41 cellular contexts compared by ENCODE assay signal in the genomic region with DNA sequence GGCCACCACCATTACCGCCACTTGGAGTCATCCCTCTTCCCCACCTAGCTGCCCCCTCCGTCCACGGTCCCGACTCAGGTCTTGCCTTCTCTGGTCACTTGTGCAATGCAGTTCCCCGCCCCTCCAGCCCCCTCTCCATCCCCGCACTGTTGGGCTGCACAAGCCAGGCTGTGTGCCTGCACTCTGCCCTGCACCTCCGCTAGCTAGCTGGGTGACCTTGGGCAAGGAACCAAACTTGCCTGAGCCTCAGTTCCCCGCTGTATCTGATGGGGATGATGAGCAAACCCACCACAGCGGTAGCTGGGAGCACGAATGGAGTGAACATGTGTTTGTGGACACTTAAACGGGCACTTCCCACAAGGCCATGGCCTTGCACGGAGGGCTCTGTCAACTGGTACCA. TPM values are rescaled to one million over a fixed set of nuclear protein-coding genes. Genes with fewer than 3 reads are reported as not detected.
"Had no signal": no experiment of that assay in that cellular context is flagged by ENCODE, and none has a peak within 500 bp of the region (broad histone marks: within the 10 kb centered on the region; RNA-seq: fewer than 3 reads in every experiment).

No MANE protein-coding gene starts in this region.

- H3K9me3 Mint-ChIP-seq: activated CD4-positive, alpha-beta memory T cell treated with anti-CD3 and anti-CD28 coated beads, Interleukin-2, amount 10 ng/mL, durations not matched to agents 7 days and 5 days; activated CD4-positive, alpha-beta T cell treated with anti-CD3 and anti-CD28 coated beads, Interleukin-2, amount 10 ng/mL, durations not matched to agents 7 days and 5 days; activated naive CD4-positive, alpha-beta T cell treated with anti-CD3 and anti-CD28 coated beads for 36 hours; activated naive CD4-positive, alpha-beta T cell treated with anti-CD3 and anti-CD28 coated beads, Interleukin-2, amount 50 U/mL, for 24 hours; activated naive CD8-positive, alpha-beta T cell treated with anti-CD3 and anti-CD28 coated beads for 36 hours; activated naive CD8-positive, alpha-beta T cell treated with anti-CD3 and anti-CD28 coated beads, Interleukin-2, amount 50 U/mL, for 24 hours; activated T-helper 1 cell treated with anti-CD3 and anti-CD28 coated beads, Interleukin-12 subunit alpha, Interleukin-12 subunit beta, Interleukin-2, Interleukin-4 antibody, amounts not matched to agents 30 ng/mL and 10 ng/mL and 1 ng/mL, durations not matched to agents 14 hours and 24 hours and 36 hours; activated T-helper 2 cell treated with anti-CD3 and anti-CD28 coated beads, Interferon-gamma antibody, Interleukin-2, Interleukin-4, amounts not matched to agents 10 μg/mL and 5 μg/mL and 100 μg/mL, durations not matched to agents 14 hours and 24 hours and 36 hours had no signal

- H3K27me3 Mint-ChIP-seq: activated naive CD4-positive, alpha-beta T cell treated with anti-CD3 and anti-CD28 coated beads, Interleukin-2, amount 50 U/mL, for 24 hours; activated naive CD8-positive, alpha-beta T cell treated with anti-CD3 and anti-CD28 coated beads, Interleukin-2, amount 50 U/mL, for 24 hours had no signal

- H3K4me3 ChIP-seq: adrenal gland, body of pancreas, esophagus squamous epithelium, gastroesophageal sphincter, heart right ventricle had no signal

- ATAC-seq: activated CD8-positive, alpha-beta memory T cell treated with anti-CD3 and anti-CD28 coated beads, Interleukin-2, amount 10 ng/mL, durations not matched to agents 7 days and 5 days; activated naive CD8-positive, alpha-beta T cell treated with anti-CD3 and anti-CD28 coated beads, Interleukin-2, amount 50 U/mL, for 24 hours; body of pancreas; gastroesophageal sphincter; heart right ventricle had no signal

- H3K9me3 ChIP-seq: adrenal gland, body of pancreas, esophagus squamous epithelium, gastroesophageal sphincter, heart right ventricle had no signal

- H3K36me3 Mint-ChIP-seq: activated naive CD4-positive, alpha-beta T cell treated with anti-CD3 and anti-CD28 coated beads, Interleukin-2, amount 50 U/mL, for 24 hours had no signal

- H3K27ac ChIP-seq: adrenal gland, body of pancreas, epithelial cell of prostate, esophagus squamous epithelium, gastroesophageal sphincter, heart right ventricle had no signal

- H3K27ac Mint-ChIP-seq: activated CD4-positive, alpha-beta memory T cell treated with anti-CD3 and anti-CD28 coated beads, Interleukin-2, amount 10 ng/mL, durations not matched to agents 7 days and 5 days; activated CD4-positive, alpha-beta T cell treated with anti-CD3 and anti-CD28 coated beads, Interleukin-2, amount 10 ng/mL, durations not matched to agents 7 days and 5 days; activated CD8-positive, alpha-beta memory T cell treated with anti-CD3 and anti-CD28 coated beads, Interleukin-2, amount 10 ng/mL, durations not matched to agents 7 days and 5 days; activated naive CD4-positive, alpha-beta T cell treated with anti-CD3 and anti-CD28 coated beads for 36 hours; activated naive CD8-positive, alpha-beta T cell treated with anti-CD3 and anti-CD28 coated beads for 36 hours; activated naive CD8-positive, alpha-beta T cell treated with anti-CD3 and anti-CD28 coated beads, Interleukin-2, amount 50 U/mL, for 24 hours; activated T-helper 1 cell treated with anti-CD3 and anti-CD28 coated beads, Interleukin-12 subunit alpha, Interleukin-12 subunit beta, Interleukin-2, Interleukin-4 antibody, amounts not matched to agents 30 ng/mL and 10 ng/mL and 1 ng/mL, durations not matched to agents 14 hours and 24 hours and 36 hours; activated T-helper 2 cell treated with anti-CD3 and anti-CD28 coated beads, Interferon-gamma antibody, Interleukin-2, Interleukin-4, amounts not matched to agents 10 μg/mL and 5 μg/mL and 100 μg/mL, durations not matched to agents 14 hours and 24 hours and 36 hours had no signal

- H3K4me3 Mint-ChIP-seq: activated CD4-positive, alpha-beta memory T cell treated with anti-CD3 and anti-CD28 coated beads, Interleukin-2, amount 10 ng/mL, durations not matched to agents 7 days and 5 days; activated CD4-positive, alpha-beta T cell treated with anti-CD3 and anti-CD28 coated beads, Interleukin-2, amount 10 ng/mL, durations not matched to agents 7 days and 5 days; activated CD8-positive, alpha-beta memory T cell treated with anti-CD3 and anti-CD28 coated beads, Interleukin-2, amount 10 ng/mL, durations not matched to agents 7 days and 5 days; activated naive CD4-positive, alpha-beta T cell treated with anti-CD3 and anti-CD28 coated beads for 36 hours; activated naive CD4-positive, alpha-beta T cell treated with anti-CD3 and anti-CD28 coated beads, Interleukin-2, amount 50 U/mL, for 24 hours; activated naive CD8-positive, alpha-beta T cell treated with anti-CD3 and anti-CD28 coated beads for 36 hours; activated naive CD8-positive, alpha-beta T cell treated with anti-CD3 and anti-CD28 coated beads, Interleukin-2, amount 50 U/mL, for 24 hours; activated T-helper 1 cell treated with anti-CD3 and anti-CD28 coated beads, Interleukin-12 subunit alpha, Interleukin-12 subunit beta, Interleukin-2, Interleukin-4 antibody, amounts not matched to agents 30 ng/mL and 10 ng/mL and 1 ng/mL, durations not matched to agents 14 hours and 24 hours and 36 hours had no signal

- H3K27me3 ChIP-seq: adrenal gland, body of pancreas had no signal

- FAIRE-seq: colon, endometrium, endothelial cell of umbilical vein had no signal

- H3K36me3 ChIP-seq: adrenal gland had no signal

- DNase-seq: activated CD4-positive, alpha-beta memory T cell treated with anti-CD3 and anti-CD28 coated beads, Interleukin-2, amount 10 ng/mL, durations not matched to agents 7 days and 5 days; activated CD4-positive, alpha-beta T cell treated with anti-CD3 and anti-CD28 coated beads for 1 hour; activated CD4-positive, alpha-beta T cell treated with anti-CD3 and anti-CD28 coated beads for 4 hours; activated CD4-positive, alpha-beta T cell treated with anti-CD3 and anti-CD28 coated beads, Interleukin-2, amount 10 ng/mL, durations not matched to agents 7 days and 5 days; activated CD4-positive, alpha-beta T cell treated with anti-CD3 and anti-CD28 coated beads, Interleukin-2, amount 50 U/mL, for 4 hours; activated CD4-positive, CD25-positive, alpha-beta regulatory T cell; activated CD8-positive, alpha-beta memory T cell treated with anti-CD3 and anti-CD28 coated beads, Interleukin-2, amount 10 ng/mL, durations not matched to agents 7 days and 5 days; activated CD8-positive, alpha-beta memory T cell treated with anti-CD3 and anti-CD28 coated beads, Interleukin-2, amount 50 U/mL, for 4 hours; activated effector memory CD4-positive, alpha-beta T cell treated with anti-CD3 and anti-CD28 coated beads, Interleukin-2, amount 50 U/mL, for 16 hours; activated naive CD4-positive, alpha-beta T cell treated with anti-CD3 and anti-CD28 coated beads for 36 hours; activated naive CD8-positive, alpha-beta T cell treated with anti-CD3 and anti-CD28 coated beads for 36 hours; activated naive CD8-positive, alpha-beta T cell treated with anti-CD3 and anti-CD28 coated beads, Interleukin-2, amount 50 U/mL, for 24 hours; activated T-cell treated with anti-CD3 and anti-CD28 coated beads, Interleukin-2, amount 50 U/mL, for 1 hour; activated T-cell treated with anti-CD3 and anti-CD28 coated beads, Interleukin-2, amount 50 U/mL, for 48 hours; adrenal gland; amygdala; aorta; body of pancreas; caudate nucleus; cortex of kidney; dermis blood vessel endothelial cell; effector CD4-positive, alpha-beta T cell; esophagus squamous epithelium; foreskin melanocyte; heart right ventricle; T-helper 2 cell had no signal

RNA-seq across cellular contexts. Expression of a gene that starts 6.6 kb away (rescaled TPM):
- total RNA-seq: activated CD4-positive, alpha-beta memory T cell treated with anti-CD3 and anti-CD28 coated beads, Interleukin-2, amount 10 ng/mL, durations not matched to agents 7 days and 5 days; activated CD4-positive, alpha-beta T cell treated with anti-CD3 and anti-CD28 coated beads, Interleukin-2, amount 10 ng/mL, durations not matched to agents 7 days and 5 days; activated CD8-positive, alpha-beta memory T cell treated with anti-CD3 and anti-CD28 coated beads for 36 hours; activated CD8-positive, alpha-beta memory T cell treated with anti-CD3 and anti-CD28 coated beads, Interleukin-2, amount 10 ng/mL, durations not matched to agents 7 days and 5 days; activated naive CD4-positive, alpha-beta T cell treated with anti-CD3 and anti-CD28 coated beads for 36 hours; activated naive CD8-positive, alpha-beta T cell treated with anti-CD3 and anti-CD28 coated beads for 36 hours; activated T-helper 1 cell treated with anti-CD3 and anti-CD28 coated beads, Interleukin-12 subunit alpha, Interleukin-12 subunit beta, Interleukin-2, Interleukin-4 antibody, amounts not matched to agents 30 ng/mL and 10 ng/mL and 1 ng/mL, durations not matched to agents 14 hours and 24 hours and 36 hours; activated T-helper 2 cell treated with anti-CD3 and anti-CD28 coated beads, Interferon-gamma antibody, Interleukin-2, Interleukin-4, amounts not matched to agents 10 μg/mL and 5 μg/mL and 100 μg/mL, durations not matched to agents 14 hours and 24 hours and 36 hours; adrenal gland; aorta; body of pancreas; chondrocyte; dermis blood vessel endothelial cell; endothelial cell of umbilical vein; esophagus squamous epithelium; fibroblast of lung; fibroblast of villous mesenchyme; gastroesophageal sphincter; glomerular endothelial cell; heart right ventricle; T-helper 1 cell treated with Interleukin-12 subunit alpha and Interleukin-12 subunit beta and Interleukin-4 antibody, amounts not matched to agents 30 ng/mL and 1 ng/mL, for 36 hours had no signal
- polyA plus RNA-seq: adrenal gland, aorta, endothelial cell of umbilical vein, esophagus, fibroblast of lung, heart right ventricle had no signal

RNA-seq across cellular contexts. Expression of a gene that starts 11.7 kb away (rescaled TPM):
- total RNA-seq: activated CD4-positive, alpha-beta memory T cell treated with anti-CD3 and anti-CD28 coated beads, Interleukin-2, amount 10 ng/mL, durations not matched to agents 7 days and 5 days; activated CD4-positive, alpha-beta T cell treated with anti-CD3 and anti-CD28 coated beads, Interleukin-2, amount 10 ng/mL, durations not matched to agents 7 days and 5 days; activated CD8-positive, alpha-beta memory T cell treated with anti-CD3 and anti-CD28 coated beads for 36 hours; activated CD8-positive, alpha-beta memory T cell treated with anti-CD3 and anti-CD28 coated beads, Interleukin-2, amount 10 ng/mL, durations not matched to agents 7 days and 5 days; activated naive CD4-positive, alpha-beta T cell treated with anti-CD3 and anti-CD28 coated beads for 36 hours; activated naive CD8-positive, alpha-beta T cell treated with anti-CD3 and anti-CD28 coated beads for 36 hours; activated T-helper 1 cell treated with anti-CD3 and anti-CD28 coated beads, Interleukin-12 subunit alpha, Interleukin-12 subunit beta, Interleukin-2, Interleukin-4 antibody, amounts not matched to agents 30 ng/mL and 10 ng/mL and 1 ng/mL, durations not matched to agents 14 hours and 24 hours and 36 hours; activated T-helper 2 cell treated with anti-CD3 and anti-CD28 coated beads, Interferon-gamma antibody, Interleukin-2, Interleukin-4, amounts not matched to agents 10 μg/mL and 5 μg/mL and 100 μg/mL, durations not matched to agents 14 hours and 24 hours and 36 hours; adrenal gland; aorta; body of pancreas; dermis blood vessel endothelial cell; endothelial cell of umbilical vein; fibroblast of villous mesenchyme; glomerular endothelial cell; heart right ventricle; T-helper 1 cell treated with Interleukin-12 subunit alpha and Interleukin-12 subunit beta and Interleukin-4 antibody, amounts not matched to agents 30 ng/mL and 1 ng/mL, for 36 hours had no signal
- polyA plus RNA-seq: endothelial cell of umbilical vein had no signal

RNA-seq across cellular contexts. Expression of a gene that starts 23.6 kb away (rescaled TPM):
- total RNA-seq: activated CD4-positive, alpha-beta memory T cell treated with anti-CD3 and anti-CD28 coated beads, Interleukin-2, amount 10 ng/mL, durations not matched to agents 7 days and 5 days; activated CD4-positive, alpha-beta T cell treated with anti-CD3 and anti-CD28 coated beads, Interleukin-2, amount 10 ng/mL, durations not matched to agents 7 days and 5 days; activated CD8-positive, alpha-beta memory T cell treated with anti-CD3 and anti-CD28 coated beads for 36 hours; activated CD8-positive, alpha-beta memory T cell treated with anti-CD3 and anti-CD28 coated beads, Interleukin-2, amount 10 ng/mL, durations not matched to agents 7 days and 5 days; activated naive CD4-positive, alpha-beta T cell treated with anti-CD3 and anti-CD28 coated beads for 36 hours; activated naive CD8-positive, alpha-beta T cell treated with anti-CD3 and anti-CD28 coated beads for 36 hours; activated T-helper 1 cell treated with anti-CD3 and anti-CD28 coated beads, Interleukin-12 subunit alpha, Interleukin-12 subunit beta, Interleukin-2, Interleukin-4 antibody, amounts not matched to agents 30 ng/mL and 10 ng/mL and 1 ng/mL, durations not matched to agents 14 hours and 24 hours and 36 hours; activated T-helper 2 cell treated with anti-CD3 and anti-CD28 coated beads, Interferon-gamma antibody, Interleukin-2, Interleukin-4, amounts not matched to agents 10 μg/mL and 5 μg/mL and 100 μg/mL, durations not matched to agents 14 hours and 24 hours and 36 hours; aorta; chondrocyte; dermis blood vessel endothelial cell; endothelial cell of umbilical vein; fibroblast of lung; fibroblast of villous mesenchyme; gastroesophageal sphincter; glomerular endothelial cell; heart right ventricle; T-helper 1 cell treated with Interleukin-12 subunit alpha and Interleukin-12 subunit beta and Interleukin-4 antibody, amounts not matched to agents 30 ng/mL and 1 ng/mL, for 36 hours had no signal
- polyA plus RNA-seq: aorta, endothelial cell of umbilical vein, fibroblast of lung, heart right ventricle had no signal

RNA-seq across cellular contexts. Expression of a gene that starts 26.4 kb away (rescaled TPM):
- total RNA-seq: activated CD4-positive, alpha-beta memory T cell treated with anti-CD3 and anti-CD28 coated beads, Interleukin-2, amount 10 ng/mL, durations not matched to agents 7 days and 5 days; activated CD4-positive, alpha-beta T cell treated with anti-CD3 and anti-CD28 coated beads, Interleukin-2, amount 10 ng/mL, durations not matched to agents 7 days and 5 days; activated CD8-positive, alpha-beta memory T cell treated with anti-CD3 and anti-CD28 coated beads, Interleukin-2, amount 10 ng/mL, durations not matched to agents 7 days and 5 days; activated T-helper 1 cell treated with anti-CD3 and anti-CD28 coated beads, Interleukin-12 subunit alpha, Interleukin-12 subunit beta, Interleukin-2, Interleukin-4 antibody, amounts not matched to agents 30 ng/mL and 10 ng/mL and 1 ng/mL, durations not matched to agents 14 hours and 24 hours and 36 hours; endothelial cell of umbilical vein; glomerular endothelial cell; T-helper 1 cell treated with Interleukin-12 subunit alpha and Interleukin-12 subunit beta and Interleukin-4 antibody, amounts not matched to agents 30 ng/mL and 1 ng/mL, for 36 hours had no signal
- polyA plus RNA-seq: endothelial cell of umbilical vein had no signal
